ENCODE assay signal across 8 cellular contexts in the genomic region with DNA sequence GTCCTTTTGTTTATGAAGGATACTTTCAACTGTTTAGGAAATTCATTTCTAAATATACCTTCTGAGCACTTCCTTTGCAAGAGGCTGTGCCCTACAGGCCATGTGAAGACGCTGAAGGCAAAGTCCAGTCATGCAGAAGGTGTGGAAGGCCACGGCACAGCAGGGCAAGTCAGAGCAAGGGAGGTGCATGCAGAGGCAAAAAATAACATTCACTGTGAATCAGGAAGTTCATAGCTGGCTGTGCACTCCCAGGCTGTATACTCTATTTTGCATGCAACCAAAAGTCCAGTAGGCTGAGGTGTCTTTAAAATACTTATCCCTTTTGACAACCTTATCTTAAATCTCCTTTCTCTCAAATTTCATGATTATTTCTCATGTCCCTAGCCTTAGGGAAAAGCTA. TPM values are rescaled to one million over a fixed set of nuclear protein-coding genes. Genes with fewer than 3 reads are reported as not detected.
A peak's percentile ranks its signal among the peaks of the same experiment; 100 is the strongest.
DNase-seq lines count a peak whose midpoint lies in the region; ATAC-seq and TF ChIP-seq lines count a peak whose summit lies in the region.

No MANE protein-coding gene starts in this region.

- H3K27me3 ChIP-seq in GM23338 (ENCODE audit: insufficient read depth) (no peaks in the 10 kb centered on the region), neural progenitor cell (no peaks in the 10 kb centered on the region)

- no peak for TF ChIP-seq CTCF in GM23338 (conservative IDR thresholded peaks at IDR 0.05; ENCODE audit: low read depth in 2 of 2)
- peak; percentile 9 for TF ChIP-seq CTCF in neural progenitor cell (IDR thresholded peaks at IDR 0.05)

- H3K4me1 Mint-ChIP-seq in GM23338 (peaks cover 46% of the 10 kb centered on the region), neural progenitor cell (peaks cover 39% of the 10 kb centered on the region)

- H3K4me2 ChIP-seq in GM23338, result no peak overlapping the region
- no peak overlapping the region for H3K4me2 ChIP-seq in neural progenitor cell

- peak; percentile 14; the same call in 1 of the 3 replicates for ATAC-seq in GM23338

- no peaks in the 10 kb centered on the region for H3K9me3 ChIP-seq in neural progenitor cell (ENCODE audit: low read depth)

- H3K27ac Mint-ChIP-seq in GM23338 (peak overlapping the region; percentile 8; the same call in 1 of the 2 replicates), neural progenitor cell (no peak overlapping the region)

- H3F3A ChIP-seq in GM23338 (replicated peaks; ENCODE audit: low read depth), result 0 out of 2 replicates have a peak, but pooled peaks cover 3% of the 10 kb centered on the region
- no peaks in the 10 kb centered on the region for H3F3A ChIP-seq in neural progenitor cell (ENCODE audit: low read depth)

- DNase-seq in GM23338 (ENCODE audit: low spot score), result no peak
- peak; percentile 29 to 53 for DNase-seq in NOMO-1 (lab: John Stamatoyannopoulos, UW; ENCODE audit: unreplicated experiment in 2 of 2)
- DNase-seq in dermis blood vessel endothelial cell, result peak; percentile 79
- DNase-seq in neural progenitor cell (ENCODE audit: low spot score), result peak; percentile 41
- DNase-seq in NCI-H2107 treated with DMSO at 0.1 percent for 48 hours (lab: John Stamatoyannopoulos, UW; ENCODE audit: unreplicated experiment), result no peak
- no peak for DNase-seq in SHP77 treated with DMSO at 0.1 percent for 48 hours (lab: John Stamatoyannopoulos, UW)
- no peak for DNase-seq in GM19238 (ENCODE audit: insufficient read length, low spot score)
- DNase-seq in islet precursor cell, result no peak

- H2AFZ ChIP-seq in GM23338 (no peak overlapping the region), neural progenitor cell (replicated peaks) (no peak overlapping the region)

- H3K9me2 ChIP-seq in GM23338 (ENCODE audit: insufficient read depth), result no peaks in the 10 kb centered on the region

- H3K79me2 ChIP-seq in GM23338 (replicated peaks; ENCODE audit: insufficient read depth) (peaks cover 73% of the 10 kb centered on the region), neural progenitor cell (ENCODE audit: low read depth) (peaks cover 86% of the 10 kb centered on the region)

- H3K27me3 Mint-ChIP-seq in GM23338 (ENCODE audit: insufficient read depth, low read depth, poor library complexity), result peaks cover 6% of the 10 kb centered on the region
- no peaks in the 10 kb centered on the region for H3K27me3 Mint-ChIP-seq in neural progenitor cell (ENCODE audit: insufficient read depth, low read depth)

- H3K27ac ChIP-seq in GM23338 (ENCODE audit: low read depth) (no peak overlapping the region), neural progenitor cell (no peak overlapping the region)

- peaks cover 7% of the 10 kb centered on the region for H4K20me1 ChIP-seq in GM23338 (replicated peaks; ENCODE audit: insufficient read depth)
- peaks cover 63% of the 10 kb centered on the region for H4K20me1 ChIP-seq in neural progenitor cell (ENCODE audit: low read depth)

- H3K36me3 Mint-ChIP-seq in GM23338 (ENCODE audit: low read depth), result peaks cover 3% of the 10 kb centered on the region; the same call in 1 of the 3 replicates
- H3K36me3 Mint-ChIP-seq in neural progenitor cell, result peaks cover 11% of the 10 kb centered on the region

- H3K4me3 ChIP-seq in GM23338, result no peak overlapping the region
- H3K4me3 ChIP-seq in neural progenitor cell, result no peak overlapping the region

- H3K9me3 Mint-ChIP-seq in GM23338 (no peaks in the 10 kb centered on the region), neural progenitor cell (peaks cover 3% of the 10 kb centered on the region)

- H3K4me1 ChIP-seq in GM23338 (ENCODE audit: insufficient read depth) (peaks cover 19% of the 10 kb centered on the region), neural progenitor cell (peaks cover 34% of the 10 kb centered on the region)

- no peaks in the 10 kb centered on the region for H3K36me3 ChIP-seq in GM23338 (ENCODE audit: insufficient read depth)
- no peaks in the 10 kb centered on the region for H3K36me3 ChIP-seq in neural progenitor cell

- no peak overlapping the region for H3K9ac ChIP-seq in neural progenitor cell

- H3K4me3 Mint-ChIP-seq in GM23338 (no peak overlapping the region), neural progenitor cell (no peak overlapping the region)

TF ChIP-seq in GM23338, 12 proteins besides CTCF, POLR2A, EP300 and RAD21:
- no peak for TF ChIP-seq ZNF114 (CRISPR knock-in tag; IDR thresholded peaks at IDR 0.05)
- TF ChIP-seq NANOG (IDR thresholded peaks at IDR 0.05; ENCODE audit: borderline replicate concordance), result no peak
- no peak for TF ChIP-seq JUNB (IDR thresholded peaks at IDR 0.05; ENCODE audit: unreplicated experiment)
- TF ChIP-seq, protein P1, sequence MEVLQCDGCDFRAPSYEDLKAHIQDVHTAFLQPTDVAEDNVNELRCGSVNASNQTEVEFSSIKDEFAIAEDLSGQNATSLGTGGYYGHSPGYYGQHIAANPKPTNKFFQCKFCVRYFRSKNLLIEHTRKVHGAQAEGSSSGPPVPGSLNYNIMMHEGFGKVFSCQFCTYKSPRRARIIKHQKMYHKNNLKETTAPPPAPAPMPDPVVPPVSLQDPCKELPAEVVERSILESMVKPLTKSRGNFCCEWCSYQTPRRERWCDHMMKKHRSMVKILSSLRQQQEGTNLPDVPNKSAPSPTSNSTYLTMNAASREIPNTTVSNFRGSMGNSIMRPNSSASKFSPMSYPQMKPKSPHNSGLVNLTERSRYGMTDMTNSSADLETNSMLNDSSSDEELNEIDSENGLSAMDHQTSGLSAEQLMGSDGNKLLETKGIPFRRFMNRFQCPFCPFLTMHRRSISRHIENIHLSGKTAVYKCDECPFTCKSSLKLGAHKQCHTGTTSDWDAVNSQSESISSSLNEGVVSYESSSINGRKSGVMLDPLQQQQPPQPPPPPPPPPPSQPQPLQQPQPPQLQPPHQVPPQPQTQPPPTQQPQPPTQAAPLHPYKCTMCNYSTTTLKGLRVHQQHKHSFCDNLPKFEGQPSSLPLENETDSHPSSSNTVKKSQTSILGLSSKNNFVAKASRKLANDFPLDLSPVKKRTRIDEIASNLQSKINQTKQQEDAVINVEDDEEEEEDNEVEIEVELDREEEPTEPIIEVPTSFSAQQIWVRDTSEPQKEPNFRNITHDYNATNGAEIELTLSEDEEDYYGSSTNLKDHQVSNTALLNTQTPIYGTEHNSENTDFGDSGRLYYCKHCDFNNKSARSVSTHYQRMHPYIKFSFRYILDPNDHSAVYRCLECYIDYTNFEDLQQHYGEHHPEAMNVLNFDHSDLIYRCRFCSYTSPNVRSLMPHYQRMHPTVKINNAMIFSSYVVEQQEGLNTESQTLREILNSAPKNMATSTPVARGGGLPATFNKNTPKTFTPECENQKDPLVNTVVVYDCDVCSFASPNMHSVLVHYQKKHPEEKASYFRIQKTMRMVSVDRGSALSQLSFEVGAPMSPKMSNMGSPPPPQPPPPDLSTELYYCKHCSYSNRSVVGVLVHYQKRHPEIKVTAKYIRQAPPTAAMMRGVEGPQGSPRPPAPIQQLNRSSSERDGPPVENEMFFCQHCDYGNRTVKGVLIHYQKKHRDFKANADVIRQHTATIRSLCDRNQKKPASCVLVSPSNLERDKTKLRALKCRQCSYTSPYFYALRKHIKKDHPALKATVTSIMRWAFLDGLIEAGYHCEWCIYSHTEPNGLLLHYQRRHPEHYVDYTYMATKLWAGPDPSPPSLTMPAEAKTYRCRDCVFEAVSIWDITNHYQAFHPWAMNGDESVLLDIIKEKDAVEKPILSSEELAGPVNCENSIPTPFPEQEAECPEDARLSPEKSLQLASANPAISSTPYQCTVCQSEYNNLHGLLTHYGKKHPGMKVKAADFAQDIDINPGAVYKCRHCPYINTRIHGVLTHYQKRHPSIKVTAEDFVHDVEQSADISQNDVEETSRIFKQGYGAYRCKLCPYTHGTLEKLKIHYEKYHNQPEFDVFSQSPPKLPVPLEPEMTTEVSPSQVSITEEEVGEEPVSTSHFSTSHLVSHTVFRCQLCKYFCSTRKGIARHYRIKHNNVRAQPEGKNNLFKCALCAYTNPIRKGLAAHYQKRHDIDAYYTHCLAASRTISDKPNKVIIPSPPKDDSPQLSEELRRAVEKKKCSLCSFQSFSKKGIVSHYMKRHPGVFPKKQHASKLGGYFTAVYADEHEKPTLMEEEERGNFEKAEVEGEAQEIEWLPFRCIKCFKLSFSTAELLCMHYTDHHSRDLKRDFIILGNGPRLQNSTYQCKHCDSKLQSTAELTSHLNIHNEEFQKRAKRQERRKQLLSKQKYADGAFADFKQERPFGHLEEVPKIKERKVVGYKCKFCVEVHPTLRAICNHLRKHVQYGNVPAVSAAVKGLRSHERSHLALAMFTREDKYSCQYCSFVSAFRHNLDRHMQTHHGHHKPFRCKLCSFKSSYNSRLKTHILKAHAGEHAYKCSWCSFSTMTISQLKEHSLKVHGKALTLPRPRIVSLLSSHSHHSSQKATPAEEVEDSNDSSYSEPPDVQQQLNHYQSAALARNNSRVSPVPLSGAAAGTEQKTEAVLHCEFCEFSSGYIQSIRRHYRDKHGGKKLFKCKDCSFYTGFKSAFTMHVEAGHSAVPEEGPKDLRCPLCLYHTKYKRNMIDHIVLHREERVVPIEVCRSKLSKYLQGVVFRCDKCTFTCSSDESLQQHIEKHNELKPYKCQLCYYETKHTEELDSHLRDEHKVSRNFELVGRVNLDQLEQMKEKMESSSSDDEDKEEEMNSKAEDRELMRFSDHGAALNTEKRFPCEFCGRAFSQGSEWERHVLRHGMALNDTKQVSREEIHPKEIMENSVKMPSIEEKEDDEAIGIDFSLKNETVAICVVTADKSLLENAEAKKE (CRISPR knock-in tag; IDR thresholded peaks at IDR 0.05), result no peak
- no peak for TF ChIP-seq POLR2AphosphoS5 (IDR thresholded peaks at IDR 0.05; ENCODE audit: low read depth)
- no peak for TF ChIP-seq CREB1 (CRISPR knock-in tag; IDR thresholded peaks at IDR 0.05; ENCODE audit: low read depth)
- no peak for TF ChIP-seq EZH2phosphoT487 (IDR thresholded peaks at IDR 0.05; ENCODE audit: unreplicated experiment)

RNA-seq across cellular contexts. Expression of a gene that starts 50.3 kb away (rescaled TPM):
- 43.1 and 59.1 TPM in 2 replicates for total RNA-seq in GM23338 (2014; rRNA removed; shearing (Covaris generic))
- polyA plus RNA-seq in GM23338 (2016; fragmentation: Nextera tagmentation; extraction: Ambion mirVana), result 21.1 and 22.3 TPM in 2 replicates
- total RNA-seq in dermis blood vessel endothelial cell (48.0 and 88.6 TPM in 2 replicates), neural progenitor cell (ENCODE audit: low replicate concordance) (38.2 and 87.9 TPM in 2 replicates)

Comparison
In these comparisons a context has a peak if more than half of its experiments do, and no peak if none do; other contexts are left out.
1. DNase-seq: peak in NOMO-1 (2 of 2), dermis blood vessel endothelial cell (single experiment) and neural progenitor cell (single experiment); none in GM23338 (single experiment), NCI-H2107 treated with DMSO at 0.1 percent for 48 hours (single experiment), SHP77 treated with DMSO at 0.1 percent for 48 hours (single experiment), GM19238 (single experiment) and islet precursor cell (single experiment).